Comparison of ENCODE assay signal across 21 cellular contexts in genomic region chr1:244296447-244296846, GRCh38.
DNase-seq lines count a peak whose midpoint lies in the region; ATAC-seq, FAIRE-seq and TF ChIP-seq lines count a peak whose summit lies in the region.
"Had no signal": no experiment of that assay in that cellular context is flagged by ENCODE, and none has a peak within 500 bp of the region (broad histone marks: within the 10 kb centered on the region; RNA-seq: fewer than 3 reads in every experiment).

No MANE protein-coding gene starts in this region.

- no peak overlapping the region for H3K14ac ChIP-seq in neuronal stem cell (ENCODE audit: low read length)

- no peaks in the 10 kb centered on the region for H3F3A ChIP-seq in GM23338 (replicated peaks; ENCODE audit: low read depth)

- no peak overlapping the region for H3K4me2 ChIP-seq in GM23338
- peak overlapping the region; percentile 0 for H3K4me2 ChIP-seq in endothelial cell of umbilical vein (ENCODE audit: insufficient read depth, low read length)
- no peak overlapping the region for H3K4me2 ChIP-seq in neuronal stem cell (ENCODE audit: insufficient read depth, low read length, poor library complexity, severe bottlenecking)

- whole genome bisulfite sequencing in neuronal stem cell (ENCODE audit: extremely low coverage in 2 of 2, insufficient read length in 2 of 2, insufficient replicate concordance in 1 of 2), 2 donors: no CpG with 5 or more reads among the region's 6 CpGs

- no peak overlapping the region for H3K27ac ChIP-seq in GM23338 (ENCODE audit: low read depth)
- no peak overlapping the region for H3K27ac ChIP-seq in endothelial cell of umbilical vein (ENCODE audit: insufficient read depth, low read depth, low read length)
- no peak overlapping the region for H3K27ac ChIP-seq in neuronal stem cell (replicated peaks; ENCODE audit: low read length)
- H3K27ac ChIP-seq: epithelial cell of prostate, foreskin keratinocyte had no signal

- no peak overlapping the region for H2BK12ac ChIP-seq in neuronal stem cell (ENCODE audit: low read length)

- TF ChIP-seq CTCF in GM23338 (conservative IDR thresholded peaks at IDR 0.05; ENCODE audit: low read depth in 2 of 2) (no peak), endothelial cell of umbilical vein (IDR thresholded peaks at IDR 0.05; ENCODE audit: extremely low read depth in 1 of 2, insufficient read depth in 1 of 2, low read depth in 1 of 2, low read length in 2 of 2) (no peak)

- H3K4me1 Mint-ChIP-seq in GM23338 (peaks cover 4% of the 10 kb centered on the region; the same call in 1 of the 3 replicates), T-helper 17 cell (peaks cover 7% of the 10 kb centered on the region)

- H3K4me3 ChIP-seq in GM23338 (no peak overlapping the region), endothelial cell of umbilical vein (replicated peaks in 1 of 3; ENCODE audit: insufficient read depth in 1 of 3, low read depth in 1 of 3, low read length in 3 of 3) (no peak overlapping the region), neuronal stem cell (ENCODE audit: low read length in 2 of 2) (no peak overlapping the region), HAP-1 (no peak overlapping the region)
- H3K4me3 ChIP-seq: spleen had no signal

- no peak overlapping the region for H4K91ac ChIP-seq in neuronal stem cell (ENCODE audit: low read depth, low read length, poor library complexity)

- intact Hi-C loops in endothelial cell of umbilical vein (cut with micrococcal nuclease): loop anchor here (10.0 kb wide), 1 partner anchor 1842 kb away; no protein-coding TSS in a partner anchor

- H3K9ac ChIP-seq in endothelial cell of umbilical vein (replicated peaks; ENCODE audit: extremely low read depth, insufficient read depth, low read length) (no peak overlapping the region), neuronal stem cell (ENCODE audit: low read depth, low read length, poor library complexity) (no peak overlapping the region)

- no peak overlapping the region for H2BK5ac ChIP-seq in neuronal stem cell (ENCODE audit: low read length)

- in situ Hi-C loops in HAP-1 (cut with MboI; ENCODE audit: low sequenced_read_pairs): no loop called here

- FAIRE-seq in endothelial cell of umbilical vein (lab: Jason Lieb, UNC): peak; percentile 46

- H4K8ac ChIP-seq in neuronal stem cell (ENCODE audit: low read depth, low read length): no peak overlapping the region

- H3K9me3 Mint-ChIP-seq in GM23338: no peaks in the 10 kb centered on the region
- H3K9me3 Mint-ChIP-seq: activated naive CD8-positive, alpha-beta T cell treated with anti-CD3 and anti-CD28 coated beads, Interleukin-2, amount 50 U/mL, for 24 hours had no signal

- no peaks in the 10 kb centered on the region for H4K20me1 ChIP-seq in GM23338 (replicated peaks; ENCODE audit: insufficient read depth)
- no peaks in the 10 kb centered on the region for H4K20me1 ChIP-seq in endothelial cell of umbilical vein (replicated peaks; ENCODE audit: control insufficient read depth, extremely low read depth, insufficient read depth, low read length)

- no peak for ATAC-seq in GM23338
- ATAC-seq in T-helper 17 cell: no peak
- no peak for ATAC-seq in HG02938 (IDR thresholded peaks at IDR 0.05; ENCODE audit: unreplicated experiment)
- ATAC-seq: activated naive CD8-positive, alpha-beta T cell treated with anti-CD3 and anti-CD28 coated beads, Interleukin-2, amount 50 U/mL, for 24 hours; foreskin keratinocyte had no signal

- H2BK15ac ChIP-seq in neuronal stem cell (ENCODE audit: low read length): no peak overlapping the region

- peak overlapping the region; percentile 2; the same call in 1 of the 2 replicates for H3K27ac Mint-ChIP-seq in GM23338
- H3K27ac Mint-ChIP-seq in T-helper 17 cell: no peak overlapping the region
- H3K27ac Mint-ChIP-seq: activated naive CD8-positive, alpha-beta T cell treated with anti-CD3 and anti-CD28 coated beads, Interleukin-2, amount 50 U/mL, for 24 hours had no signal

- H3K79me2 ChIP-seq in GM23338 (replicated peaks; ENCODE audit: insufficient read depth) (no peaks in the 10 kb centered on the region), endothelial cell of umbilical vein (ENCODE audit: control insufficient read depth, insufficient read depth, low read length) (peaks cover 4% of the 10 kb centered on the region)

- no peaks in the 10 kb centered on the region for H3K79me1 ChIP-seq in neuronal stem cell (ENCODE audit: low read depth, low read length)

- no peak for TF ChIP-seq POLR2A in endothelial cell of umbilical vein (IDR thresholded peaks at IDR 0.05; ENCODE audit: low read depth, low read length)

- no peaks in the 10 kb centered on the region for H3K9me3 ChIP-seq in T-helper 17 cell (ENCODE audit: control insufficient read depth, low read length, poor library complexity, severe bottlenecking)
- H3K9me3 ChIP-seq in endothelial cell of umbilical vein (replicated peaks; ENCODE audit: control insufficient read depth, insufficient read depth, low read length): no peaks in the 10 kb centered on the region
- no peaks in the 10 kb centered on the region for H3K9me3 ChIP-seq in neuronal stem cell (replicated peaks in 1 of 2; ENCODE audit: control insufficient read depth in 2 of 2, insufficient read depth in 1 of 2, low read depth in 1 of 2, low read length in 2 of 2)
- H3K9me3 ChIP-seq in HAP-1: no peaks in the 10 kb centered on the region
- H3K9me3 ChIP-seq: spleen had no signal

- no peaks in the 10 kb centered on the region for H3K36me3 ChIP-seq in GM23338 (ENCODE audit: insufficient read depth)
- no peaks in the 10 kb centered on the region for H3K36me3 ChIP-seq in endothelial cell of umbilical vein (ENCODE audit: control insufficient read depth in 2 of 2, extremely low read depth in 1 of 2, insufficient read depth in 2 of 2, low read length in 2 of 2)
- no peaks in the 10 kb centered on the region for H3K36me3 ChIP-seq in neuronal stem cell (replicated peaks in 1 of 2; ENCODE audit: control insufficient read depth in 2 of 2, insufficient read depth in 2 of 2, low read length in 2 of 2)
- no peaks in the 10 kb centered on the region for H3K36me3 ChIP-seq in HAP-1 (replicated peaks)
- H3K36me3 ChIP-seq: spleen had no signal

- H3K9me2 ChIP-seq in GM23338 (ENCODE audit: insufficient read depth): no peaks in the 10 kb centered on the region

- H3K4ac ChIP-seq in neuronal stem cell (ENCODE audit: low read length): no peak overlapping the region

- H3K23ac ChIP-seq in neuronal stem cell (ENCODE audit: low read depth, low read length, poor library complexity): no peak overlapping the region

- no peak overlapping the region for H2AK5ac ChIP-seq in neuronal stem cell (ENCODE audit: low read depth, low read length)

- no peaks in the 10 kb centered on the region for H3K9me1 ChIP-seq in endothelial cell of umbilical vein (replicated peaks; ENCODE audit: control insufficient read depth, extremely low read depth, insufficient read depth, low read length)

- no peaks in the 10 kb centered on the region for H3K36me3 Mint-ChIP-seq in GM23338 (ENCODE audit: low read depth)
- no peaks in the 10 kb centered on the region for H3K36me3 Mint-ChIP-seq in T-helper 17 cell (ENCODE audit: low read depth)
- H3K36me3 Mint-ChIP-seq: brain had no signal

- H3K18ac ChIP-seq in neuronal stem cell (ENCODE audit: low read length): no peak overlapping the region

- peaks cover 2% of the 10 kb centered on the region for H3K27me3 Mint-ChIP-seq in GM23338 (ENCODE audit: insufficient read depth, low read depth, poor library complexity)
- peaks cover 7% of the 10 kb centered on the region for H3K27me3 Mint-ChIP-seq in T-helper 17 cell
- H3K27me3 Mint-ChIP-seq: brain had no signal

- DNase-seq in GM23338 (ENCODE audit: low spot score) (no peak), T-helper 17 cell (no peak), endothelial cell of umbilical vein (ENCODE audit: low read depth, low spot score) (peak; percentile 54), neuronal stem cell (ENCODE audit: low spot score) (no peak), OCI-M2 (lab: John Stamatoyannopoulos, UW; ENCODE audit: unreplicated experiment) (no peak), HAP-1 (ENCODE audit: low spot score in 2 of 2) (no peak)
- DNase-seq: activated CD8-positive, alpha-beta memory T cell treated with anti-CD3 and anti-CD28 coated beads, Interleukin-2, amount 50 U/mL, for 4 hours; activated naive CD8-positive, alpha-beta T cell treated with anti-CD3 and anti-CD28 coated beads, Interleukin-2, amount 50 U/mL, for 24 hours; foreskin keratinocyte; kidney glomerular epithelial cell; midbrain; NCI-H1417; NCI-H524 treated with DMSO at 0.1 percent for 48 hours; Right ventricle myocardium superior; spleen; stimulated activated CD4-positive, alpha-beta T cell treated with anti-CD3 and anti-CD28 coated beads, Interleukin-4, amount 100 ng/mL, for 24 hours; T-helper 1 cell had no signal

- H3K27me3 ChIP-seq in GM23338 (ENCODE audit: insufficient read depth) (no peaks in the 10 kb centered on the region), endothelial cell of umbilical vein (ENCODE audit: control insufficient read depth in 2 of 2, insufficient read depth in 2 of 2, low read length in 2 of 2) (no peaks in the 10 kb centered on the region), neuronal stem cell (ENCODE audit: control insufficient read depth in 3 of 3, insufficient read depth in 3 of 3, low read depth in 1 of 3, low read length in 3 of 3) (no peaks in the 10 kb centered on the region), HAP-1 (ENCODE audit: low read depth) (no peaks in the 10 kb centered on the region)
- H3K27me3 ChIP-seq: foreskin keratinocyte, spleen had no signal

- no peak overlapping the region for H2BK120ac ChIP-seq in neuronal stem cell (ENCODE audit: low read depth, low read length)

- dilution Hi-C loops in endothelial cell of umbilical vein (cut with MboI; ENCODE audit: extremely low pct_ligation_motif_present, low sequenced_read_pairs): no loop called here

- no peak overlapping the region; the same call in 1 of the 2 replicates for H2AFZ ChIP-seq in GM23338
- H2AFZ ChIP-seq in endothelial cell of umbilical vein (ENCODE audit: low read depth, low read length): peak overlapping the region; percentile 63
- peak overlapping the region; percentile 54 for H2AFZ ChIP-seq in neuronal stem cell (ENCODE audit: low read length)

- POLR2A ChIA-PET in endothelial cell of umbilical vein (lab: Charles Lee): no interaction called here

- H3K4me3 Mint-ChIP-seq in GM23338 (no peak overlapping the region), T-helper 17 cell (peak overlapping the region; percentile 41)
- H3K4me3 Mint-ChIP-seq: activated naive CD8-positive, alpha-beta T cell treated with anti-CD3 and anti-CD28 coated beads, Interleukin-2, amount 50 U/mL, for 24 hours; brain; neural crest cell had no signal

- H3K4me1 ChIP-seq in GM23338 (ENCODE audit: insufficient read depth) (no peaks in the 10 kb centered on the region), endothelial cell of umbilical vein (ENCODE audit: control insufficient read depth, extremely low read depth, insufficient read depth, low read length) (peaks cover 22% of the 10 kb centered on the region), neuronal stem cell (ENCODE audit: control insufficient read depth in 2 of 2, insufficient read depth in 1 of 2, low read depth in 1 of 2, low read length in 2 of 2) (peaks cover 3% of the 10 kb centered on the region in 2 donors), HAP-1 (peaks cover 5% of the 10 kb centered on the region)
- H3K4me1 ChIP-seq: foreskin keratinocyte had no signal

- CTCF ChIA-PET in endothelial cell of umbilical vein (lab: Charles Lee): interaction anchor here (1.2 to 2.9 kb wide), 3 partner anchors 23 to 953 kb away, joined by 5 to 9 read pairs (median 6); no protein-coding TSS in a partner anchor

- no TSS peak for BruUV-seq in endothelial cell of umbilical vein (replicated peaks; lab: Mats Ljungman, UMichigan)
